ENCODE assay signal across 12 cellular contexts in the genomic region with DNA sequence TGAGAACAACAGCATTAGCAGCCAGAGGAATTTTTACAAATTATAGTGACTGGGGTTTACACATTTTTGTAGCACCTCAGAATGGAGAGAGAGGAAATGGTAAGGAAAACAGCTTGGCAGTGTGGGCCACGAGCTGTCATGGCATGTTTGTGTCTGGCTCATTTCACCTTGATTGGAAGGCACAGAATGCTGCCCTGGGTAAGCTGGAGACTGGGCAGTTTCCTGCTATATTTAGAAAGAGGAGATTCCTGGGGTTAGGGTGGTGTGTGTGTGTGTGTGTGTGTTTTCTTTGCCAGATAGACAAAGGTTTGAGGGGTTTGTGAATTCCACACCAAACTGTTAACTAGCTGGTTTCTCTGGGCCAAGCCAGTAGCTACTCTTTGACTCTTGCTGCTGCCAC. TPM values are rescaled to one million over a fixed set of nuclear protein-coding genes. Genes with fewer than 3 reads are reported as not detected.
DNase-seq lines count a peak whose midpoint lies in the region; ATAC-seq and TF ChIP-seq lines count a peak whose summit lies in the region.
"Had no signal": no experiment of that assay in that cellular context is flagged by ENCODE, and none has a peak within 500 bp of the region (broad histone marks: within the 10 kb centered on the region; RNA-seq: fewer than 3 reads in every experiment).

No MANE protein-coding gene starts in this region.

- intact Hi-C loops in left cardiac atrium (cut with DNase I), result no loop called here
- intact Hi-C loops in Caco-2 (cut with micrococcal nuclease; ENCODE audit: unreplicated experiment), result no loop called here

- no peaks in the 10 kb centered on the region for H3K79me2 ChIP-seq in trophoblast cell (ENCODE audit: control insufficient read depth, insufficient read depth, low read length, poor library complexity)

- no peak overlapping the region for H2BK120ac ChIP-seq in trophoblast cell (ENCODE audit: insufficient read depth, low read length, poor library complexity)

- TF ChIP-seq CTCF in type B pancreatic cell (conservative IDR thresholded peaks at IDR 0.05), result no peak
- TF ChIP-seq CTCF in Caco-2 (IDR thresholded peaks at IDR 0.05; ENCODE audit: insufficient read depth in 1 of 2, low read depth in 1 of 2, low read length in 1 of 2, severe bottlenecking in 1 of 2, unreplicated experiment in 1 of 2), result no peak

- H3K23ac ChIP-seq in trophoblast cell (ENCODE audit: low read length), result no peak overlapping the region

- H3K9me3 Mint-ChIP-seq in type B pancreatic cell (no peaks in the 10 kb centered on the region), Caco-2 (ENCODE audit: unreplicated experiment) (no peaks in the 10 kb centered on the region)
- H3K9me3 Mint-ChIP-seq: activated naive CD8-positive, alpha-beta T cell treated with anti-CD3 and anti-CD28 coated beads for 36 hours had no signal

- H3K36me3 Mint-ChIP-seq in type B pancreatic cell (no peaks in the 10 kb centered on the region), Caco-2 (ENCODE audit: insufficient read depth, unreplicated experiment) (no peaks in the 10 kb centered on the region)
- H3K36me3 Mint-ChIP-seq: activated naive CD8-positive, alpha-beta T cell treated with anti-CD3 and anti-CD28 coated beads for 36 hours had no signal

- no CpG with 5 or more reads among the region's 1 CpG for WGBS in trophoblast cell (ENCODE audit: extremely low coverage, insufficient coverage, insufficient read length)

- no peaks in the 10 kb centered on the region for H3K36me3 ChIP-seq in adipocyte (ENCODE audit: control insufficient read depth, insufficient read depth, low read length, severe bottlenecking)
- no peaks in the 10 kb centered on the region for H3K36me3 ChIP-seq in trophoblast cell (ENCODE audit: control insufficient read depth in 1 of 2, insufficient read depth in 2 of 2, low read length in 2 of 2)
- H3K36me3 ChIP-seq in Caco-2 (ENCODE audit: control insufficient read depth, insufficient read depth, low read length), result no peaks in the 10 kb centered on the region; the same call in none of the 2 replicates

- H4K91ac ChIP-seq in trophoblast cell (ENCODE audit: low read depth, low read length), result no peak overlapping the region

- no peak overlapping the region for H2BK12ac ChIP-seq in trophoblast cell (ENCODE audit: low read length)

- H2AK5ac ChIP-seq in trophoblast cell (ENCODE audit: low read length), result no peak overlapping the region

- H3K79me1 ChIP-seq in trophoblast cell (ENCODE audit: low read length), result no peaks in the 10 kb centered on the region

- BruUV-seq in Caco-2 (replicated peaks; lab: Mats Ljungman, UMichigan), result no TSS peak

- no peak overlapping the region for H4K12ac ChIP-seq in trophoblast cell (ENCODE audit: low read depth, low read length)

- H3K4ac ChIP-seq in trophoblast cell (ENCODE audit: low read depth, low read length), result no peak overlapping the region

- H3K4me2 ChIP-seq in trophoblast cell (ENCODE audit: low read length), result peak overlapping the region; percentile 11

- H3K4me1 Mint-ChIP-seq in type B pancreatic cell (ENCODE audit: unreplicated experiment) (peaks cover 33% of the 10 kb centered on the region), Caco-2 (ENCODE audit: low read depth, unreplicated experiment) (peaks cover 42% of the 10 kb centered on the region)

- peak; percentile 49 to 51 for ATAC-seq in left cardiac atrium

- no peak overlapping the region for H3K27ac ChIP-seq in trophoblast cell (ENCODE audit: low read depth, low read length)

- H3K14ac ChIP-seq in trophoblast cell (ENCODE audit: low read length), result no peak overlapping the region

- H3K27me3 Mint-ChIP-seq in type B pancreatic cell (peaks cover 6% of the 10 kb centered on the region), Caco-2 (ENCODE audit: insufficient read depth, unreplicated experiment) (no peaks in the 10 kb centered on the region)
- H3K27me3 Mint-ChIP-seq: activated naive CD8-positive, alpha-beta T cell treated with anti-CD3 and anti-CD28 coated beads for 36 hours had no signal

- H3K18ac ChIP-seq in trophoblast cell (ENCODE audit: low read length), result no peak overlapping the region

- H3K4me3 Mint-ChIP-seq in type B pancreatic cell (no peak overlapping the region), Caco-2 (ENCODE audit: unreplicated experiment) (no peak overlapping the region)
- H3K4me3 Mint-ChIP-seq: activated naive CD8-positive, alpha-beta T cell treated with anti-CD3 and anti-CD28 coated beads for 36 hours had no signal

- H3K9ac ChIP-seq in adipocyte (ENCODE audit: low read length), result no peak overlapping the region
- no peak overlapping the region for H3K9ac ChIP-seq in trophoblast cell (ENCODE audit: low read length)

- no peaks in the 10 kb centered on the region for H3K27me3 ChIP-seq in adipocyte (replicated peaks; ENCODE audit: control insufficient read depth, insufficient read depth, low read length)
- H3K27me3 ChIP-seq in trophoblast cell (ENCODE audit: insufficient read depth, low read length), result no peaks in the 10 kb centered on the region
- no peaks in the 10 kb centered on the region for H3K27me3 ChIP-seq in Caco-2 (replicated peaks; ENCODE audit: control insufficient read depth, insufficient read depth, low read length)

- H3K27ac Mint-ChIP-seq in type B pancreatic cell, result no peak overlapping the region
- no peak overlapping the region for H3K27ac Mint-ChIP-seq in Caco-2 (ENCODE audit: unreplicated experiment)
- H3K27ac Mint-ChIP-seq: activated naive CD8-positive, alpha-beta T cell treated with anti-CD3 and anti-CD28 coated beads for 36 hours had no signal

- no peak overlapping the region for H4K8ac ChIP-seq in trophoblast cell (ENCODE audit: low read depth, low read length)

- no peak overlapping the region for H2AFZ ChIP-seq in trophoblast cell (ENCODE audit: insufficient read depth, low read length, poor library complexity)

- no peak overlapping the region for H2BK5ac ChIP-seq in trophoblast cell (ENCODE audit: low read depth, low read length, poor library complexity)

- peaks cover 32% of the 10 kb centered on the region for H3K4me1 ChIP-seq in adipocyte (ENCODE audit: control insufficient read depth, insufficient read depth, low read length)
- peaks cover 0 to 4% of the 10 kb centered on the region in 2 experiments for H3K4me1 ChIP-seq in trophoblast cell (ENCODE audit: control insufficient read depth in 1 of 2, insufficient read depth in 2 of 2, low read length in 2 of 2)
- peaks cover 38% of the 10 kb centered on the region for H3K4me1 ChIP-seq in Caco-2

- H3K4me3 ChIP-seq in adipocyte (ENCODE audit: low read length) (no peak overlapping the region), trophoblast cell (ENCODE audit: low read depth, low read length) (no peak overlapping the region), Caco-2 (ENCODE audit: low read depth, low read length) (no peak overlapping the region)

- CTCF ChIA-PET in Caco-2 (lab: Charles Lee), result interaction anchor here (0.8 to 1.8 kb wide), 4 partner anchors 9 to 109 kb away, joined by 3 to 11 read pairs (median 6); a partner anchor contains a TSS

- POLR2A ChIA-PET in Caco-2 (lab: Charles Lee), result no interaction called here

- peak; percentile 30 for DNase-seq in GM03348 (ENCODE audit: low spot score)
- peak; percentile 74 for DNase-seq in adipocyte (ENCODE audit: low read depth)
- DNase-seq in left cardiac atrium, result no peak
- DNase-seq in trophoblast cell, result no peak
- no peak for DNase-seq in type B pancreatic cell (ENCODE audit: extremely low spot score, unreplicated experiment)
- DNase-seq in stimulated activated CD4-positive, alpha-beta T cell treated with anti-CD3 and anti-CD28 coated beads, Interleukin-1b, Interleukin-23, amount 100 ng/mL, for 48 hours, result no peak
- DNase-seq in Caco-2, result no peak
- no peak for DNase-seq in NCI-H446 (lab: John Stamatoyannopoulos, UW)
- DNase-seq: activated naive CD8-positive, alpha-beta T cell treated with anti-CD3 and anti-CD28 coated beads for 36 hours; DMS79; H7; NCI-H1048 had no signal

- H3K9me3 ChIP-seq in adipocyte (ENCODE audit: control insufficient read depth, low read length) (no peaks in the 10 kb centered on the region), trophoblast cell (ENCODE audit: insufficient read depth, low read depth, low read length) (no peaks in the 10 kb centered on the region), Caco-2 (no peaks in the 10 kb centered on the region)

RNA-seq across cellular contexts. Expression of a gene that starts 9.0 kb away (rescaled TPM):
- total RNA-seq in left cardiac atrium (10 to 100 TPM; 29.6 to 50.2 TPM), type B pancreatic cell (ENCODE audit: low replicate concordance) (18.7 and 24.1 TPM in 2 replicates), Caco-2 (2022) (74.6 and 79.8 TPM in 2 replicates)
- polyA plus RNA-seq in trophoblast cell (2013), result 3.3 and 3.7 TPM in 2 replicates

Comparison
In these comparisons a context has a peak if more than half of its experiments do, and no peak if none do; other contexts are left out.
1. DNase-seq: peak in GM03348 (single experiment) and adipocyte (single experiment); none in left cardiac atrium (single experiment), trophoblast cell (0 of 2), type B pancreatic cell (single experiment), stimulated activated CD4-positive, alpha-beta T cell treated with anti-CD3 and anti-CD28 coated beads, Interleukin-1b, Interleukin-23, amount 100 ng/mL, for 48 hours (single experiment), Caco-2 (0 of 2) and NCI-H446 (0 of 2).